In the genomic region with DNA sequence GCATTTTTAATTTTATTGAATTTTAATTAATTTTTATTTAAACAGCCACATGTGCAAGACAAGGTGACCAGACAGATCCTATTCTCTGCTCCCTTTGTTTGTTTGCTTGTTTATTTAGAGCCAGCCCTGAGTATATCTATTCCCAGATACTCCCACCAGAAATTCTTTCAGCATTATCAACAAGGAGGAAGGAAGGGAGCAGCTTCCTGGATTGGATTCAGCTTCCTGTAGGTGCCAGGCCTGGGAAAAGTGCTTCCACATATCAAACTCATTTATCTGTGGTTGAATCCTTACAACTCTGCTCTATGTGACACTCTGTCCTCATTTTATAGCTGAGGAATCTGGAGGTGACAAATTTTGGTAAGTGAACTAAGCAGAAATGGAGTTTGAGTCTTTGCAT, we compare ENCODE assay signal across 13 cellular contexts.
DNase-seq lines count a peak whose midpoint lies in the region; TF ChIP-seq lines count a peak whose summit lies in the region.
"Had no signal": no experiment of that assay in that cellular context is flagged by ENCODE, and none has a peak within 500 bp of the region (broad histone marks: within the 10 kb centered on the region; RNA-seq: fewer than 3 reads in every experiment).

No MANE protein-coding gene starts in this region.

- peak overlapping the region; percentile 89 for H3K27ac ChIP-seq in HUES48 (ENCODE audit: low read depth, low read length)
- H3K27ac ChIP-seq in endodermal cell (ENCODE audit: low read depth, low read length): peak overlapping the region; percentile 83
- H3K27ac ChIP-seq: BLaER1 treated with 17β-estradiol and CSF1 and Interleukin-3, amounts not matched to agents 10 nM and 100 nM; skin epidermis had no signal

- H3K36me3 Mint-ChIP-seq in endodermal cell (ENCODE audit: low read depth) (no peaks in the 10 kb centered on the region), nephron progenitor cell (ENCODE audit: low read depth) (no peaks in the 10 kb centered on the region)

- no peaks in the 10 kb centered on the region for H3K27me3 Mint-ChIP-seq in endodermal cell (ENCODE audit: insufficient read depth)
- peaks cover 10% of the 10 kb centered on the region for H3K27me3 Mint-ChIP-seq in nephron progenitor cell (ENCODE audit: low read depth, poor library complexity)

- DNase-seq in EL: peak; percentile 23
- no peak for DNase-seq in endodermal cell
- DNase-seq in nephron progenitor cell: no peak
- DNase-seq in putamen (ENCODE audit: low spot score): no peak
- DNase-seq in activated gamma-delta T cell (lab: John Stamatoyannopoulos, UW): no peak
- DNase-seq in DMS 273 treated with DMSO at 0.1 percent for 48 hours (lab: John Stamatoyannopoulos, UW): no peak
- DNase-seq: activated CD4-positive, CD25-positive, alpha-beta regulatory T cell; KBM-7; NCI-H1417 had no signal

- H3K4me1 ChIP-seq in HUES48 (ENCODE audit: control insufficient read depth, insufficient read depth, low read length) (peaks cover 54% of the 10 kb centered on the region), endodermal cell (ENCODE audit: control insufficient read depth, insufficient read depth, low read length) (peaks cover 42% of the 10 kb centered on the region)

- H3K9me3 ChIP-seq in HUES48 (ENCODE audit: control insufficient read depth, insufficient read depth, low read length) (no peaks in the 10 kb centered on the region), endodermal cell (ENCODE audit: control insufficient read depth, low read length) (no peaks in the 10 kb centered on the region)

- H3K9ac ChIP-seq in HUES48 (ENCODE audit: low read depth, low read length): no peak overlapping the region
- peak overlapping the region; percentile 1 for H3K9ac ChIP-seq in endodermal cell (ENCODE audit: extremely low read depth, low read length, poor library complexity, severe bottlenecking)
- H3K9ac ChIP-seq: BLaER1 treated with 17β-estradiol and CSF1 and Interleukin-3, amounts not matched to agents 10 nM and 100 nM had no signal

- H3K27ac Mint-ChIP-seq in endodermal cell: peak overlapping the region; percentile 98
- peak overlapping the region; percentile 93 for H3K27ac Mint-ChIP-seq in nephron progenitor cell
- H3K27ac Mint-ChIP-seq: memory B cell had no signal

- no peaks in the 10 kb centered on the region for H3K9me3 Mint-ChIP-seq in endodermal cell
- H3K9me3 Mint-ChIP-seq in nephron progenitor cell: no peaks in the 10 kb centered on the region

- H3K27me3 ChIP-seq in HUES48 (ENCODE audit: control insufficient read depth, insufficient read depth, low read length): no peaks in the 10 kb centered on the region
- H3K27me3 ChIP-seq in endodermal cell (ENCODE audit: control insufficient read depth, insufficient read depth, low read length, poor library complexity, severe bottlenecking): no peaks in the 10 kb centered on the region
- H3K27me3 ChIP-seq: BLaER1 treated with 17β-estradiol and CSF1 and Interleukin-3, amounts not matched to agents 10 nM and 100 nM had no signal

- no peak overlapping the region for H3K4me3 ChIP-seq in HUES48 (ENCODE audit: low read depth, low read length)
- H3K4me3 ChIP-seq in endodermal cell (ENCODE audit: low read length): peak overlapping the region; percentile 5
- H3K4me3 ChIP-seq: BLaER1 treated with 17β-estradiol and CSF1 and Interleukin-3, amounts not matched to agents 10 nM and 100 nM; skin epidermis had no signal

- TF ChIP-seq CTCF in endodermal cell (conservative IDR thresholded peaks at IDR 0.05) (no peak), nephron progenitor cell (IDR thresholded peaks at IDR 0.05) (no peak)

- H3K4me1 Mint-ChIP-seq in endodermal cell (peaks cover 72% of the 10 kb centered on the region), nephron progenitor cell (peaks cover 74% of the 10 kb centered on the region)

- no peak overlapping the region for H3K4me3 Mint-ChIP-seq in endodermal cell
- H3K4me3 Mint-ChIP-seq in nephron progenitor cell: no peak overlapping the region
- H3K4me3 Mint-ChIP-seq: memory B cell had no signal

- no peaks in the 10 kb centered on the region for H3K36me3 ChIP-seq in HUES48 (ENCODE audit: control insufficient read depth, insufficient read depth, low read length)
- H3K36me3 ChIP-seq in endodermal cell (ENCODE audit: control insufficient read depth, insufficient read depth, low read length): no peaks in the 10 kb centered on the region
- H3K36me3 ChIP-seq: BLaER1 treated with 17β-estradiol and CSF1 and Interleukin-3, amounts not matched to agents 10 nM and 100 nM had no signal
